In genomic region chr4:105225500-105225899, GRCh38 we compare ENCODE assay signal across 16 cellular contexts.
"Had no signal": no experiment of that assay in that cellular context is flagged by ENCODE, and none has a peak within 500 bp of the region (broad histone marks: within the 10 kb centered on the region; RNA-seq: fewer than 3 reads in every experiment).

No MANE protein-coding gene starts in this region.

- H3K9me3 ChIP-seq: gastroesophageal sphincter, left lung, stomach, testis, upper lobe of right lung had no signal

- H3K27ac ChIP-seq: gastroesophageal sphincter, left lung, stomach, testis, upper lobe of right lung, WERI-Rb-1 had no signal

- H3K27me3 Mint-ChIP-seq: activated CD4-positive, alpha-beta memory T cell treated with anti-CD3 and anti-CD28 coated beads, Interleukin-2, amount 10 ng/mL, durations not matched to agents 7 days and 5 days; activated naive CD4-positive, alpha-beta T cell treated with anti-CD3 and anti-CD28 coated beads, Interleukin-2, amount 10 ng/mL, durations not matched to agents 7 days and 5 days; activated T-cell treated with anti-CD3 and anti-CD28 coated beads, Interleukin-2, amount 50 U/mL, for 24 hours; T-helper 17 cell had no signal

- H3K4me3 Mint-ChIP-seq: activated CD4-positive, alpha-beta memory T cell treated with anti-CD3 and anti-CD28 coated beads, Interleukin-2, amount 10 ng/mL, durations not matched to agents 7 days and 5 days; activated naive CD4-positive, alpha-beta T cell treated with anti-CD3 and anti-CD28 coated beads, Interleukin-2, amount 10 ng/mL, durations not matched to agents 7 days and 5 days; activated T-cell treated with anti-CD3 and anti-CD28 coated beads, Interleukin-2, amount 50 U/mL, for 24 hours; endodermal cell; nephron; T-helper 17 cell had no signal

- H3K4me3 ChIP-seq: dorsolateral prefrontal cortex, gastroesophageal sphincter, left lung, stomach, testis, upper lobe of right lung had no signal

- H3K9me3 Mint-ChIP-seq: activated CD4-positive, alpha-beta memory T cell treated with anti-CD3 and anti-CD28 coated beads, Interleukin-2, amount 10 ng/mL, durations not matched to agents 7 days and 5 days; activated T-cell treated with anti-CD3 and anti-CD28 coated beads, Interleukin-2, amount 50 U/mL, for 24 hours had no signal

- H3K36me3 ChIP-seq: gastroesophageal sphincter, left lung, stomach, upper lobe of right lung, WERI-Rb-1 had no signal

- H3K27me3 ChIP-seq: dorsolateral prefrontal cortex, gastroesophageal sphincter, left lung, stomach, testis, upper lobe of right lung had no signal

- H3K4me1 ChIP-seq: left lung, testis, upper lobe of right lung had no signal

- H3K27ac Mint-ChIP-seq: activated CD4-positive, alpha-beta memory T cell treated with anti-CD3 and anti-CD28 coated beads, Interleukin-2, amount 10 ng/mL, durations not matched to agents 7 days and 5 days; activated naive CD4-positive, alpha-beta T cell treated with anti-CD3 and anti-CD28 coated beads, Interleukin-2, amount 10 ng/mL, durations not matched to agents 7 days and 5 days; activated T-cell treated with anti-CD3 and anti-CD28 coated beads, Interleukin-2, amount 50 U/mL, for 24 hours; endodermal cell had no signal

- H3K4me1 Mint-ChIP-seq: activated CD4-positive, alpha-beta memory T cell treated with anti-CD3 and anti-CD28 coated beads, Interleukin-2, amount 10 ng/mL, durations not matched to agents 7 days and 5 days; activated naive CD4-positive, alpha-beta T cell treated with anti-CD3 and anti-CD28 coated beads, Interleukin-2, amount 10 ng/mL, durations not matched to agents 7 days and 5 days; endodermal cell had no signal

- ATAC-seq: gastroesophageal sphincter, left lung, T-helper 17 cell, upper lobe of right lung had no signal

- DNase-seq: activated CD4-positive, alpha-beta memory T cell treated with anti-CD3 and anti-CD28 coated beads, Interleukin-2, amount 10 ng/mL, durations not matched to agents 7 days and 5 days; activated naive CD4-positive, alpha-beta T cell treated with anti-CD3 and anti-CD28 coated beads, Interleukin-2, amount 10 ng/mL, durations not matched to agents 7 days and 5 days; activated T-cell treated with anti-CD3 and anti-CD28 coated beads, Interleukin-2, amount 50 U/mL, for 24 hours; dorsolateral prefrontal cortex; endodermal cell; left lung; mesendoderm; stimulated activated CD4-positive, alpha-beta T cell treated with anti-CD3 and anti-CD28 coated beads, Interleukin-12 subunit alpha, Interleukin-12 subunit beta, amount 100 ng/mL, for 4 hours; stimulated activated CD4-positive, alpha-beta T cell treated with anti-CD3 and anti-CD28 coated beads, Interleukin-2, amount 100 ng/mL, for 24 hours; stomach; T-helper 17 cell; testis; upper lobe of right lung; WERI-Rb-1 had no signal
